Comparison of ENCODE assay signal across 11 cellular contexts in the genomic region with DNA sequence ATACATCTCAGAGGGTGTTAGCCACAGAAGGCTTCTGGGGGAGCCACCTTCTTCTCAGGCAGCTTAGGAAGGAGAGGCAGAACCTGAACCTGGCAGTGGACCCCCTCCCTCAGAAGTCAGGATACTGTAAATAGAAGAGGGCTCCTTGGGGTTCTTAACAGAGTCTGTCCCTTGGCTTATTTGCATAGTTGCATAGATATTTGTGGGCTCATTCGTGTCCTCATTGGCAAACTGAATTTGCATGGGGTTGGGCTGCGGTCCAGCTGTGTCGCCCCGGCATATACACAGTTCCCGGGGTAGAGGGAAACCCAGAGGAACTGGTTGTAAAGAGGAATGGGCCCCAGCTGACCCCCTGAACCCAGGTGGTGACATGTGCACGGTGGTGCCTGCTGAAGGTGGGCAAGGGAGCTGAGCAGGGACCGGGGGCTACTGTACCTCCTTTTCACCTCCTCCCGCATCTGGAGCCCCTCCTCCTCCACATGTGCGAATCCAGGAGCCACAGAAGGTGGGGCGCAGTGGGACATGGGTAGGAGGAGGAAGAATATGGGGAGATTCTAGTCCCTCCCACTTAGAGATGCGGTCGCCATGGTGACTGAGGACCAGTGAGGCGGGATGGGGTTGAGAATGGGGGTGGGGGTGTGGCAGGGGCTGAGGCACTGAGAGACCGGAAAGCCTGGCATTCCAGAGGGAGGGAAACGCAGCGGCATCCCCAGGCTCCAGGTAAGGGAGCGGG. TPM values are rescaled to one million over a fixed set of nuclear protein-coding genes. Genes with fewer than 3 reads are reported as not detected.
A peak's percentile ranks its signal among the peaks of the same experiment; 100 is the strongest.
DNase-seq lines count a peak whose midpoint lies in the region; ATAC-seq, FAIRE-seq and TF ChIP-seq lines count a peak whose summit lies in the region.
"Had no signal": no experiment of that assay in that cellular context is flagged by ENCODE, and none has a peak within 500 bp of the region (broad histone marks: within the 10 kb centered on the region; RNA-seq: fewer than 3 reads in every experiment).

No MANE protein-coding gene starts in this region.

- no peaks in the 10 kb centered on the region for H3K9me3 ChIP-seq in stomach
- H3K9me3 ChIP-seq in gastroesophageal sphincter, result no peaks in the 10 kb centered on the region
- H3K9me3 ChIP-seq: gastrocnemius medialis had no signal

- H3K27me3 Mint-ChIP-seq in activated CD4-positive, alpha-beta T cell treated with anti-CD3 and anti-CD28 coated beads, Interleukin-2, amount 10 ng/mL, durations not matched to agents 24 days and 14 days, result no peaks in the 10 kb centered on the region

- peak; percentile 98 for FAIRE-seq in GM18507 (lab: Jason Lieb, UNC)

- H3K4me3 ChIP-seq in stomach (no peak overlapping the region), gastroesophageal sphincter (no peak overlapping the region)
- H3K4me3 ChIP-seq: gastrocnemius medialis had no signal

- peak; percentile 45 for DNase-seq in GM18507 (ENCODE audit: extremely low spot score, insufficient read length, low read depth)
- DNase-seq in iPS-NIHi7 (ENCODE audit: extremely low spot score), result peak; percentile 90
- no peak for DNase-seq in stomach
- no peak for DNase-seq in activated CD4-positive, alpha-beta T cell treated with anti-CD3 and anti-CD28 coated beads, Interleukin-2, amount 10 ng/mL, durations not matched to agents 24 days and 14 days
- no peak for DNase-seq in amniotic stem cell (lab: John Stamatoyannopoulos, UW)
- DNase-seq: gastrocnemius medialis, NCI-H510A treated with DMSO at 0.1 percent for 48 hours had no signal

- TF ChIP-seq EP300 in stomach (IDR thresholded peaks at IDR 0.05), result no peak
- TF ChIP-seq EP300 in gastroesophageal sphincter (IDR thresholded peaks at IDR 0.05), result no peak

- H3K4me3 Mint-ChIP-seq in activated CD4-positive, alpha-beta T cell treated with anti-CD3 and anti-CD28 coated beads, Interleukin-2, amount 10 ng/mL, durations not matched to agents 24 days and 14 days, result no peak overlapping the region

- TF ChIP-seq CTCF in stomach (IDR thresholded peaks at IDR 0.05) (no peak), gastroesophageal sphincter (IDR thresholded peaks at IDR 0.05) (no peak)

- peaks cover 49% of the 10 kb centered on the region for H3K4me1 Mint-ChIP-seq in activated CD4-positive, alpha-beta T cell treated with anti-CD3 and anti-CD28 coated beads, Interleukin-2, amount 10 ng/mL, durations not matched to agents 24 days and 14 days

- TF ChIP-seq POLR2A in stomach (IDR thresholded peaks at IDR 0.05) (no peak), gastroesophageal sphincter (IDR thresholded peaks at IDR 0.05) (no peak)

- ATAC-seq in GM21515 (IDR thresholded peaks at IDR 0.05; ENCODE audit: unreplicated experiment), result peak; percentile 56
- ATAC-seq in HG03565 (IDR thresholded peaks at IDR 0.05; ENCODE audit: unreplicated experiment), result peak; percentile 35
- no peak for ATAC-seq in gastroesophageal sphincter
- ATAC-seq: gastrocnemius medialis had no signal

- H3K27ac ChIP-seq in stomach, result peak overlapping the region in 1 of 5 donors; percentile 70
- H3K27ac ChIP-seq in gastroesophageal sphincter, result no peak overlapping the region
- H3K27ac ChIP-seq: gastrocnemius medialis had no signal

- no peaks in the 10 kb centered on the region for H3K9me3 Mint-ChIP-seq in activated CD4-positive, alpha-beta T cell treated with anti-CD3 and anti-CD28 coated beads, Interleukin-2, amount 10 ng/mL, durations not matched to agents 24 days and 14 days
- H3K9me3 Mint-ChIP-seq: activated T-helper 2 cell treated with anti-CD3 and anti-CD28 coated beads, Interferon-gamma antibody, Interleukin-2, Interleukin-4, amounts not matched to agents 10 μg/mL and 5 μg/mL and 100 μg/mL, durations not matched to agents 14 hours and 24 hours and 36 hours had no signal

- intact Hi-C loops in stomach (cut with DNase I; ENCODE audit: low total_unique reads), result no loop called here
- intact Hi-C loops in activated CD4-positive, alpha-beta T cell treated with anti-CD3 and anti-CD28 coated beads, Interleukin-2, amount 10 ng/mL, durations not matched to agents 24 days and 14 days (cut with micrococcal nuclease), result loop anchor here (5.0 kb wide), 1 partner anchor 168 kb away; no protein-coding TSS in a partner anchor

- H3K36me3 ChIP-seq in stomach, result no peaks in the 10 kb centered on the region
- H3K36me3 ChIP-seq in gastroesophageal sphincter, result no peaks in the 10 kb centered on the region
- H3K36me3 ChIP-seq: gastrocnemius medialis had no signal

- H3K27ac Mint-ChIP-seq in activated CD4-positive, alpha-beta T cell treated with anti-CD3 and anti-CD28 coated beads, Interleukin-2, amount 10 ng/mL, durations not matched to agents 24 days and 14 days, result no peak overlapping the region

- H3K27me3 ChIP-seq in stomach (peaks cover 0 to 19% (median 5%) of the 10 kb centered on the region in 3 donors), gastroesophageal sphincter (peaks cover 41% of the 10 kb centered on the region)

- H3K36me3 Mint-ChIP-seq in activated CD4-positive, alpha-beta T cell treated with anti-CD3 and anti-CD28 coated beads, Interleukin-2, amount 10 ng/mL, durations not matched to agents 24 days and 14 days (ENCODE audit: low read depth), result no peaks in the 10 kb centered on the region

- 32 to 50% (median 38%) methylated on average over 17 of the region's 17 CpGs for WGBS in stomach, 5 donors
- WGBS in gastroesophageal sphincter (ENCODE audit: low coverage in 1 of 2), 2 donors, result 3 to 39% methylated on average over 5 to 7 of the region's 17 CpGs

- H3K4me1 ChIP-seq in stomach (peaks cover 13 to 54% (median 27%) of the 10 kb centered on the region in 4 donors), gastroesophageal sphincter (peaks cover 6 to 24% (median 14%) of the 10 kb centered on the region in 3 donors)

RNA-seq across cellular contexts. Expression of a gene that starts 3.8 kb away (rescaled TPM):
- total RNA-seq in stomach (10 to 100 TPM in 2 of 5 donors, 1 to 10 TPM in 3; 2.6 to 23.3 (median 8.5) TPM), gastroesophageal sphincter (1 to 10 TPM; 1.7 to 7.5 (median 3.4) TPM)
- polyA plus RNA-seq in stomach, result 10 to 100 TPM in 1 of 3 donors, 1 to 10 TPM in 2; 4.1 to 13.9 (median 4.7) TPM
- 12.1 and 12.7 TPM in 2 replicates for total RNA-seq in activated CD4-positive, alpha-beta T cell treated with anti-CD3 and anti-CD28 coated beads, Interleukin-2, amount 10 ng/mL, durations not matched to agents 24 days and 14 days

RNA-seq across cellular contexts. Expression of a gene that starts 35.0 kb away (rescaled TPM):
- 100 to 1,000 TPM in 4 of 5 donors, 10 to 100 TPM in 1; 53.1 to 630 (median 318) TPM for total RNA-seq in stomach
- 100 to 1,000 TPM; 108 to 201 (median 132) TPM for polyA plus RNA-seq in stomach
- 105 and 110 TPM in 2 replicates for total RNA-seq in activated CD4-positive, alpha-beta T cell treated with anti-CD3 and anti-CD28 coated beads, Interleukin-2, amount 10 ng/mL, durations not matched to agents 24 days and 14 days
- 100 to 1,000 TPM; 327 to 617 (median 519) TPM for total RNA-seq in gastroesophageal sphincter

RNA-seq across cellular contexts. Expression of a gene that starts 44.4 kb away (rescaled TPM):
- total RNA-seq in stomach (1 to 10 TPM; 4.9 to 9.9 (median 7.2) TPM), gastroesophageal sphincter (10 to 100 TPM in 3 of 4 donors, 1 to 10 TPM in 1; 9.4 to 17.0 (median 12.7) TPM)
- 1 to 10 TPM; 5.4 to 9.0 (median 6.8) TPM for polyA plus RNA-seq in stomach
- total RNA-seq in activated CD4-positive, alpha-beta T cell treated with anti-CD3 and anti-CD28 coated beads, Interleukin-2, amount 10 ng/mL, durations not matched to agents 24 days and 14 days, result 61.0 and 67.9 TPM in 2 replicates

Comparison
In these comparisons a context has a peak if more than half of its experiments do, and no peak if none do; other contexts are left out.
1. DNase-seq: peak in GM18507 (single experiment) and iPS-NIHi7 (single experiment); none in stomach (single experiment), activated CD4-positive, alpha-beta T cell treated with anti-CD3 and anti-CD28 coated beads, Interleukin-2, amount 10 ng/mL, durations not matched to agents 24 days and 14 days (single experiment) and amniotic stem cell (single experiment).